In genomic region chr1:225409051-225409450, GRCh38 we compare ENCODE assay signal across 17 cellular contexts. TPM values are rescaled to one million over a fixed set of nuclear protein-coding genes. Genes with fewer than 3 reads are reported as not detected.
A peak's percentile ranks its signal among the peaks of the same experiment; 100 is the strongest.
DNase-seq lines count a peak whose midpoint lies in the region; ATAC-seq, FAIRE-seq and TF ChIP-seq lines count a peak whose summit lies in the region.
"Had no signal": no experiment of that assay in that cellular context is flagged by ENCODE, and none has a peak within 500 bp of the region (broad histone marks: within the 10 kb centered on the region; RNA-seq: fewer than 3 reads in every experiment).

No MANE protein-coding gene starts in this region.

- H3K27ac ChIP-seq in HEK293 (ENCODE audit: extremely low read depth, low read depth, low read length), result no peak overlapping the region
- H3K27ac ChIP-seq in K562 (ENCODE audit: extremely low read depth, low read depth, low read length), result no peak overlapping the region
- H3K27ac ChIP-seq in PC-9, result no peak overlapping the region
- H3K27ac ChIP-seq: HL-60 had no signal

- peaks cover 72% of the 10 kb centered on the region for H3K36me3 Mint-ChIP-seq in activated CD4-positive, alpha-beta T cell treated with anti-CD3 and anti-CD28 coated beads, Interleukin-2, amount 10 ng/mL, durations not matched to agents 7 days and 5 days (ENCODE audit: low read depth)
- H3K36me3 Mint-ChIP-seq in stimulated activated naive B cell treated with anti-CD40 and anti-IgM and Interleukin-4, amounts not matched to agents 10 μg/mL and 1 μg/mL and 100 μg/mL, for 72 hours, result peaks cover 43 to 52% of the 10 kb centered on the region in 2 donors

- H3K27ac Mint-ChIP-seq in activated CD4-positive, alpha-beta T cell treated with anti-CD3 and anti-CD28 coated beads, Interleukin-2, amount 10 ng/mL, durations not matched to agents 7 days and 5 days, result peak overlapping the region; percentile 11
- H3K27ac Mint-ChIP-seq in stimulated activated naive B cell treated with anti-CD40 and anti-IgM and Interleukin-4, amounts not matched to agents 10 μg/mL and 1 μg/mL and 100 μg/mL, for 72 hours, result peak overlapping the region; percentile 47

- no peak for TF ChIP-seq RAD21 in K562 (CRISPR knock-in tag; conservative IDR thresholded peaks at IDR 0.05 in 1 of 2, IDR thresholded peaks at IDR 0.05 in 1 of 2)

- H3K4me1 Mint-ChIP-seq in activated CD4-positive, alpha-beta T cell treated with anti-CD3 and anti-CD28 coated beads, Interleukin-2, amount 10 ng/mL, durations not matched to agents 7 days and 5 days, result peaks cover 2% of the 10 kb centered on the region
- peaks cover 8 to 14% of the 10 kb centered on the region in 2 donors for H3K4me1 Mint-ChIP-seq in stimulated activated naive B cell treated with anti-CD40 and anti-IgM and Interleukin-4, amounts not matched to agents 10 μg/mL and 1 μg/mL and 100 μg/mL, for 72 hours

- H3K36me3 ChIP-seq in HEK293 (ENCODE audit: control insufficient read depth in 2 of 2, insufficient read depth in 1 of 2, low read length in 2 of 2) (peaks cover 67 to 93% of the 10 kb centered on the region in 2 experiments), K562 (ENCODE audit: control insufficient read depth, insufficient read depth, low read length) (peaks cover 99% of the 10 kb centered on the region), PC-9 (ENCODE audit: low read depth) (peaks cover 65% of the 10 kb centered on the region)

- CTCF ChIA-PET in activated CD4-positive, alpha-beta T cell treated with anti-CD3 and anti-CD28 coated beads, Interleukin-2, amount 10 ng/mL, durations not matched to agents 7 days and 5 days (lab: Charles Lee), result interaction anchor here (1.0 kb wide), 1 partner anchor 16 kb away, joined by 3 read pairs; no protein-coding TSS in a partner anchor
- CTCF ChIA-PET in HEK293 (lab: Yijun Ruan, JAX), result interaction anchor here (0.6 to 1.2 kb wide), 2 partner anchors 9 to 393 kb away, joined by 3 read pairs; no protein-coding TSS in a partner anchor
- CTCF ChIA-PET in K562 (lab: Yijun Ruan, JAX; ENCODE audit: low intra/inter-chr PET ratio), result no interaction called here
- CTCF ChIA-PET in PC-9 (lab: Charles Lee), result no interaction called here

- ATAC-seq in K562, result no peak
- no peak for ATAC-seq in stimulated activated naive B cell treated with anti-CD40 and anti-IgM and Interleukin-4, amounts not matched to agents 10 μg/mL and 1 μg/mL and 100 μg/mL, for 72 hours (replicated peaks)

- no peak overlapping the region for H3K4me3 Mint-ChIP-seq in activated CD4-positive, alpha-beta T cell treated with anti-CD3 and anti-CD28 coated beads, Interleukin-2, amount 10 ng/mL, durations not matched to agents 7 days and 5 days
- H3K4me3 Mint-ChIP-seq in stimulated activated naive B cell treated with anti-CD40 and anti-IgM and Interleukin-4, amounts not matched to agents 10 μg/mL and 1 μg/mL and 100 μg/mL, for 72 hours, result no peak overlapping the region
- H3K4me3 Mint-ChIP-seq: CD4-positive, CD25-positive, alpha-beta regulatory T cell had no signal

- TF ChIP-seq CTCF in HEK293 (tag by site-specific recombination; IDR thresholded peaks at IDR 0.05), result no peak
- TF ChIP-seq CTCF in K562 (IDR thresholded peaks at IDR 0.05 in 2 of 3, conservative IDR thresholded peaks at IDR 0.05 in 1 of 3; ENCODE audit: insufficient read depth in 2 of 3, low read depth in 1 of 3, low read length in 3 of 3), result no peak
- no peak for TF ChIP-seq CTCF in PC-9 (conservative IDR thresholded peaks at IDR 0.05)

- H3K9me3 Mint-ChIP-seq in activated CD4-positive, alpha-beta T cell treated with anti-CD3 and anti-CD28 coated beads, Interleukin-2, amount 10 ng/mL, durations not matched to agents 7 days and 5 days, result no peaks in the 10 kb centered on the region
- no peaks in the 10 kb centered on the region for H3K9me3 Mint-ChIP-seq in stimulated activated naive B cell treated with anti-CD40 and anti-IgM and Interleukin-4, amounts not matched to agents 10 μg/mL and 1 μg/mL and 100 μg/mL, for 72 hours
- H3K9me3 Mint-ChIP-seq: CD4-positive, CD25-positive, alpha-beta regulatory T cell had no signal

- H2AFZ ChIP-seq in K562 (ENCODE audit: low read depth, low read length) (no peak overlapping the region), PC-9 (no peak overlapping the region)

- no peak for TF ChIP-seq POLR2A in K562 (conservative IDR thresholded peaks at IDR 0.05)

- BruUV-seq in K562 (replicated peaks; lab: Mats Ljungman, UMichigan) (no TSS peak), PC-9 (replicated peaks; lab: Mats Ljungman, UMichigan) (no TSS peak)

- in situ Hi-C loops in K562 (cut with MboI), result no loop called here

- POLR2A ChIA-PET in activated CD4-positive, alpha-beta T cell treated with anti-CD3 and anti-CD28 coated beads, Interleukin-2, amount 10 ng/mL, durations not matched to agents 7 days and 5 days (lab: Charles Lee), result no interaction called here
- POLR2A ChIA-PET in HEK293 (lab: Yijun Ruan, JAX) (no interaction called here), K562 (lab: Yijun Ruan, JAX) (interaction anchor here (0.9 to 4.4 kb wide), 6 partner anchors 8 to 19 kb away, joined by 3 to 17 read pairs (median 6); no protein-coding TSS in a partner anchor), PC-9 (lab: Charles Lee; ENCODE audit: unreplicated experiment) (no interaction called here)

- peaks cover 39% of the 10 kb centered on the region for H3K79me2 ChIP-seq in K562 (ENCODE audit: control insufficient read depth, insufficient read depth, low read length)
- peaks cover 46% of the 10 kb centered on the region for H3K79me2 ChIP-seq in PC-9 (ENCODE audit: low read depth)

- peaks cover 42% of the 10 kb centered on the region for H3F3A ChIP-seq in PC-9 (ENCODE audit: insufficient read depth, low read depth)

- no peak overlapping the region for H3K4me2 ChIP-seq in K562 (ENCODE audit: insufficient read depth, low read length)
- no peak overlapping the region for H3K4me2 ChIP-seq in PC-9

- WGBS in K562 (ENCODE audit: insufficient coverage, low coverage, missing lambda C conversion rate), result 87% methylated on average over 8 of the region's 8 CpGs

- no peaks in the 10 kb centered on the region; the same call in 1 of the 2 replicates for H3K4me1 ChIP-seq in HEK293 (ENCODE audit: control insufficient read depth, insufficient read depth, low read length)
- no peaks in the 10 kb centered on the region for H3K4me1 ChIP-seq in K562 (replicated peaks in 1 of 2; ENCODE audit: control insufficient read depth in 2 of 2, insufficient read depth in 2 of 2, low read length in 2 of 2)
- no peaks in the 10 kb centered on the region for H3K4me1 ChIP-seq in PC-9 (replicated peaks; ENCODE audit: insufficient read depth)
- H3K4me1 ChIP-seq: HAP-1 had no signal

- FAIRE-seq in K562 (lab: Jason Lieb, UNC), result no peak

- H3K27me3 ChIP-seq in K562 (ENCODE audit: control insufficient read depth in 2 of 2, insufficient read depth in 2 of 2, low read length in 2 of 2) (no peaks in the 10 kb centered on the region), PC-9 (ENCODE audit: insufficient read depth, low read depth) (no peaks in the 10 kb centered on the region)

- H3K9me3 ChIP-seq in HEK293 (ENCODE audit: control insufficient read depth, insufficient read depth, low read depth, low read length), result no peaks in the 10 kb centered on the region
- no peaks in the 10 kb centered on the region for H3K9me3 ChIP-seq in K562 (replicated peaks; ENCODE audit: control insufficient read depth, insufficient read depth, low read depth, low read length)
- no peaks in the 10 kb centered on the region for H3K9me3 ChIP-seq in PC-9 (ENCODE audit: insufficient read depth, low read depth)
- H3K9me3 ChIP-seq: HAP-1 had no signal

- intact Hi-C loops in K562 (cut with micrococcal nuclease), result no loop called here
- intact Hi-C loops in PC-9 (cut with micrococcal nuclease; ENCODE audit: unreplicated experiment), result no loop called here

- DNase-seq in activated CD4-positive, alpha-beta T cell treated with anti-CD3 and anti-CD28 coated beads, Interleukin-2, amount 10 ng/mL, durations not matched to agents 7 days and 5 days, result no peak
- no peak for DNase-seq in activated CD4-positive, alpha-beta T cell treated with anti-CD3 and anti-CD28 coated beads for 1 hour
- DNase-seq in K562 (ENCODE audit: extremely low read depth in 1 of 4, low spot score in 3 of 4), result no peak
- DNase-seq in stimulated activated naive B cell treated with anti-CD40 and anti-IgM and Interleukin-4, amounts not matched to agents 10 μg/mL and 1 μg/mL and 100 μg/mL, for 72 hours, result no peak
- DNase-seq in PC-9, result no peak
- DNase-seq in NCI-H2029 (lab: John Stamatoyannopoulos, UW), result no peak
- DNase-seq: CD4-positive, CD25-positive, alpha-beta regulatory T cell; DMS 273 treated with DMSO at 0.1 percent for 48 hours; DMS79 treated with DMSO at 0.1 percent for 48 hours; KG1; NCI-H1092; NCI-H146; NCI-H774; Right ventricle myocardium superior had no signal

- TF ChIP-seq EP300 in K562 (IDR thresholded peaks at IDR 0.05; ENCODE audit: low read length), result no peak

- H3K4me3 ChIP-seq in HEK293 (ENCODE audit: low read depth, low read length) (no peak overlapping the region), K562 (no peak overlapping the region), PC-9 (no peak overlapping the region)
- H3K4me3 ChIP-seq: HAP-1 had no signal

- H4K20me1 ChIP-seq in K562 (replicated peaks; ENCODE audit: control insufficient read depth, insufficient read depth, low read length), result no peaks in the 10 kb centered on the region
- H4K20me1 ChIP-seq in PC-9 (ENCODE audit: insufficient read depth), result peaks cover 17% of the 10 kb centered on the region

- no peak overlapping the region for H3K9ac ChIP-seq in K562 (ENCODE audit: insufficient read depth in 1 of 2, low read depth in 2 of 2, low read length in 2 of 2)

- no peaks in the 10 kb centered on the region for H3K27me3 Mint-ChIP-seq in activated CD4-positive, alpha-beta T cell treated with anti-CD3 and anti-CD28 coated beads, Interleukin-2, amount 10 ng/mL, durations not matched to agents 7 days and 5 days
- H3K27me3 Mint-ChIP-seq in stimulated activated naive B cell treated with anti-CD40 and anti-IgM and Interleukin-4, amounts not matched to agents 10 μg/mL and 1 μg/mL and 100 μg/mL, for 72 hours, result no peaks in the 10 kb centered on the region
- H3K27me3 Mint-ChIP-seq: CD4-positive, CD25-positive, alpha-beta regulatory T cell had no signal

- H3K9me1 ChIP-seq in K562 (ENCODE audit: control insufficient read depth, insufficient read depth, low read length), result no peaks in the 10 kb centered on the region

- no peaks in the 10 kb centered on the region for H3K9me2 ChIP-seq in PC-9 (ENCODE audit: insufficient read depth)

RNA-seq across cellular contexts. Expression of gene LBR, which starts 18.8 kb away (rescaled TPM):
- 100 to 1,000 TPM; 239 to 296 TPM for total RNA-seq in activated CD4-positive, alpha-beta T cell treated with anti-CD3 and anti-CD28 coated beads, Interleukin-2, amount 10 ng/mL, durations not matched to agents 7 days and 5 days
- 218 and 419 TPM in 2 replicates for total RNA-seq in K562 (2011; cell fraction: chromatin; rRNA removed; ENCODE audit: low replicate concordance)
- total RNA-seq in K562 (2011; cell fraction: nucleolus; rRNA removed), result 192 and 198 TPM in 2 replicates
- total RNA-seq in K562 (2011; cell fraction: nucleoplasm; rRNA removed), result 268 and 304 TPM in 2 replicates
- total RNA-seq in K562 (2014; rRNA removed) (102 and 116 TPM in 2 replicates), K562 (2014; rRNA removed; fragmentation: Illumina TruSeq; extraction: Trizol) (205 and 234 TPM in 2 replicates), K562 (2015; rRNA removed; fragmentation: Illumina TruSeq; extraction: Trizol) (177 and 192 TPM in 2 replicates), K562 (2021) (229 and 235 TPM in 2 replicates), PC-9 (2021) (128 and 158 TPM in 2 replicates)
- polyA plus RNA-seq in K562 (2011; rRNA removed) (170 and 197 TPM in 2 replicates), K562 (2014; fragmentation: Illumina TruSeq; extraction: Trizol) (160 and 197 TPM in 2 replicates), K562 (2014; fragmentation: Nextera tagmentation; extraction: Ambion mirVana) (100 to 1,000 TPM; 203 to 217 TPM), K562 (2014; rRNA removed) (144 and 147 TPM in 2 replicates)
- 90.3 and 164 TPM in 2 replicates for polyA plus RNA-seq in K562 (2011; cell fraction: cytosol; rRNA removed)
- 137 and 143 TPM in 2 replicates for polyA plus RNA-seq in K562 (2011; cell fraction: nucleus; rRNA removed)
- 106 and 154 TPM in 2 replicates for polyA plus RNA-seq in K562 (2012)
- polyA minus RNA-seq in K562 (2011; rRNA and poly(A)+ RNA removed), result 186 and 194 TPM in 2 replicates
- 95.8 and 96.2 TPM in 2 replicates for polyA minus RNA-seq in K562 (2011; cell fraction: cytosol; rRNA and poly(A)+ RNA removed)
- 102 and 157 TPM in 2 replicates for polyA minus RNA-seq in K562 (2011; cell fraction: nucleus; rRNA and poly(A)+ RNA removed)

Comparison
In these comparisons a context has a peak if more than half of its experiments do, and no peak if none do; other contexts are left out.
1. CTCF ChIA-PET loops: an anchor here in activated CD4-positive, alpha-beta T cell treated with anti-CD3 and anti-CD28 coated beads, Interleukin-2, amount 10 ng/mL, durations not matched to agents 7 days and 5 days (1.0 kb wide) and HEK293 (0.6 to 1.2 kb wide); none called in K562 and PC-9.